Comparison of ENCODE assay signal across 13 cellular contexts in the genomic region with DNA sequence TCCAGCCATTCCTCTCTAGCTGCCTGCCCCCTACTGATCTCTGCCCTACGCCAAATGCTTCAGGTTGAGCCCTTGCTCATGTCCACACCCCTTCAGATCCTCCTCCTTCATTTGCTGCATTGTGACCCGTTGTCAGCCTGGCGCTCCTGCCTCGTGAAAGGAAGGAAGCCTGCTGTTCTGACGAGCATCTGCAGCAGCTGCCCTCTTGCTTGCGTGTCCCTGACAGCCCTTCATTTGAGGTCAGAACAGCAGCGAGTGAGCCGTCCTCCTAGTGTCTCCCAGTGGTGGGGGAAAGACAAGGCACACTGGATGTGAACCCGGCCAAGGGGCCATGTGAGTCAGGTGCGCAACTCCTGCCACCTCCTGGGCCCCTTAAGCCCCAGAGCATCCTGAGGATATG. TPM values are rescaled to one million over a fixed set of nuclear protein-coding genes. Genes with fewer than 3 reads are reported as not detected.
DNase-seq lines count a peak whose midpoint lies in the region; ATAC-seq and TF ChIP-seq lines count a peak whose summit lies in the region.
"Had no signal": no experiment of that assay in that cellular context is flagged by ENCODE, and none has a peak within 500 bp of the region (broad histone marks: within the 10 kb centered on the region; RNA-seq: fewer than 3 reads in every experiment).

No MANE protein-coding gene starts in this region.

- H3K27ac ChIP-seq in GM23338 (ENCODE audit: low read depth): no peak overlapping the region
- H3K27ac ChIP-seq: breast epithelium, prostate gland, upper lobe of right lung had no signal

- in situ Hi-C loops in SK-MEL-5 (cut with HindIII; ENCODE audit: low pct_unique_long_range_greater_than_20kb, low sequenced_read_pairs): no loop called here

- H3K27me3 Mint-ChIP-seq in GM23338 (ENCODE audit: insufficient read depth, low read depth, poor library complexity): peaks cover 34% of the 10 kb centered on the region
- H3K27me3 Mint-ChIP-seq in Calu3 (ENCODE audit: unreplicated experiment): peaks cover 73% of the 10 kb centered on the region
- peaks cover 28 to 65% (median 50%) of the 10 kb centered on the region in 5 donors for H3K27me3 Mint-ChIP-seq in naive thymus-derived CD8-positive, alpha-beta T cell

- peaks cover 8% of the 10 kb centered on the region for H3K4me1 ChIP-seq in GM23338 (ENCODE audit: insufficient read depth)
- H3K4me1 ChIP-seq: breast epithelium, prostate gland had no signal

- peaks cover 14% of the 10 kb centered on the region; the same call in 1 of the 2 replicates for H3F3A ChIP-seq in GM23338 (replicated peaks; ENCODE audit: low read depth)

- H3K4me3 ChIP-seq in GM23338: no peak overlapping the region; the same call in 1 of the 2 replicates
- H3K4me3 ChIP-seq: breast epithelium, prostate gland, upper lobe of right lung had no signal

- no peaks in the 10 kb centered on the region for H3K36me3 ChIP-seq in GM23338 (ENCODE audit: insufficient read depth)
- H3K36me3 ChIP-seq: breast epithelium, prostate gland, upper lobe of right lung had no signal

- CTCF ChIA-PET in Calu3 (lab: Charles Lee): no interaction called here

- 0 out of 2 replicates have a peak, but pooled peaks cover 3% of the 10 kb centered on the region for H3K79me2 ChIP-seq in GM23338 (replicated peaks; ENCODE audit: insufficient read depth)

- H3K27me3 ChIP-seq in GM23338 (ENCODE audit: insufficient read depth): peaks cover 28% of the 10 kb centered on the region

- H3K9me2 ChIP-seq in GM23338 (ENCODE audit: insufficient read depth): no peaks in the 10 kb centered on the region

- no TSS peak for BruUV-seq in Calu3 (replicated peaks; lab: Mats Ljungman, UMichigan)

- H3K4me3 Mint-ChIP-seq in GM23338 (peak overlapping the region; percentile 16; the same call in 2 of the 3 replicates), Calu3 (ENCODE audit: low read depth, unreplicated experiment) (no peak overlapping the region)
- H3K4me3 Mint-ChIP-seq in naive thymus-derived CD8-positive, alpha-beta T cell: peak overlapping the region in 1 of 10 donors; percentile 38

- POLR2A ChIA-PET in naive thymus-derived CD8-positive, alpha-beta T cell (lab: Charles Lee): interaction anchor here (1.4 kb wide), 1 partner anchor 97 kb away, joined by 3 read pairs; a partner anchor contains a TSS

- H3K4me2 ChIP-seq in GM23338: peak overlapping the region; percentile 38; the same call in 1 of the 2 replicates

- no peak overlapping the region for H2AFZ ChIP-seq in GM23338

- H3K36me3 Mint-ChIP-seq in GM23338 (ENCODE audit: low read depth) (peaks cover under 1% of the 10 kb centered on the region; the same call in 1 of the 3 replicates), Calu3 (ENCODE audit: insufficient read depth, unreplicated experiment) (no peaks in the 10 kb centered on the region)
- peaks cover 0 to 9% (median 0%) of the 10 kb centered on the region in 3 donors for H3K36me3 Mint-ChIP-seq in naive thymus-derived CD8-positive, alpha-beta T cell

- ATAC-seq in GM23338: peak; percentile 27
- ATAC-seq in naive thymus-derived CD8-positive, alpha-beta T cell: no peak
- ATAC-seq: left lobe of liver, SK-N-SH treated with all-trans-retinoic acid at 6 μM for 48 hours, upper lobe of right lung had no signal

- intact Hi-C loops in Calu3 (cut with micrococcal nuclease; ENCODE audit: unreplicated experiment): no loop called here

- DNase-seq in DMS53 treated with DMSO at 0.1 percent for 48 hours (lab: John Stamatoyannopoulos, UW; ENCODE audit: unreplicated experiment) (peak; percentile 52), GM23338 (ENCODE audit: low spot score) (peak; percentile 69), SK-MEL-5 (ENCODE audit: low read depth, low spot score) (peak; percentile 70), left kidney (ENCODE audit: low read depth, low spot score) (peak; percentile 45), Calu3 (no peak)
- no peak for DNase-seq in activated CD4-positive, CD25-positive, alpha-beta regulatory T cell treated with anti-CD3 and anti-CD28 coated beads, Interleukin-2, amount 50 U/mL, for 72 hours
- DNase-seq in naive thymus-derived CD8-positive, alpha-beta T cell: no peak
- DNase-seq: activated CD8-positive, alpha-beta memory T cell treated with anti-CD3 and anti-CD28 coated beads, Interleukin-2, amount 50 U/mL, for 48 hours; upper lobe of right lung had no signal

- H3K4me1 Mint-ChIP-seq in GM23338: peaks cover 17% of the 10 kb centered on the region
- H3K4me1 Mint-ChIP-seq in Calu3 (ENCODE audit: low read depth, unreplicated experiment): peaks cover 10% of the 10 kb centered on the region
- H3K4me1 Mint-ChIP-seq in naive thymus-derived CD8-positive, alpha-beta T cell: peaks cover 17 to 30% (median 21%) of the 10 kb centered on the region in 4 donors

- TF ChIP-seq CTCF in GM23338 (conservative IDR thresholded peaks at IDR 0.05; ENCODE audit: low read depth in 2 of 2) (peak in 1 of 2 experiments; percentile 16; a peak in 1 of 4 replicates), Calu3 (IDR thresholded peaks at IDR 0.05; ENCODE audit: unreplicated experiment) (no peak)

- H3K27ac Mint-ChIP-seq in GM23338: no peak overlapping the region
- H3K27ac Mint-ChIP-seq in Calu3 (ENCODE audit: unreplicated experiment): no peak overlapping the region
- no peak overlapping the region for H3K27ac Mint-ChIP-seq in naive thymus-derived CD8-positive, alpha-beta T cell

- no peaks in the 10 kb centered on the region for H4K20me1 ChIP-seq in GM23338 (replicated peaks; ENCODE audit: insufficient read depth)

- H3K9me3 Mint-ChIP-seq in GM23338 (peaks cover 4% of the 10 kb centered on the region), Calu3 (ENCODE audit: low read depth, unreplicated experiment) (no peaks in the 10 kb centered on the region)
- peaks cover 0 to under 1% (median 0%) of the 10 kb centered on the region in 9 donors for H3K9me3 Mint-ChIP-seq in naive thymus-derived CD8-positive, alpha-beta T cell

TF ChIP-seq in GM23338, 12 proteins besides CTCF, POLR2A, EP300 and RAD21 (continues in another document):
- TF ChIP-seq ZNF114 (CRISPR knock-in tag; IDR thresholded peaks at IDR 0.05): no peak
- no peak for TF ChIP-seq JUNB (IDR thresholded peaks at IDR 0.05; ENCODE audit: unreplicated experiment)
- no peak for TF ChIP-seq EZH2phosphoT487 (IDR thresholded peaks at IDR 0.05; ENCODE audit: unreplicated experiment)

RNA-seq across cellular contexts. Expression of a gene that starts 3.0 kb away (rescaled TPM):
- 2.0 and 2.2 TPM in 2 replicates for total RNA-seq in GM23338 (2014; rRNA removed; shearing (Covaris generic))
- 6.4 and 7.7 TPM in 2 replicates for polyA plus RNA-seq in GM23338 (2016; fragmentation: Nextera tagmentation; extraction: Ambion mirVana)
- not detected in 2 replicates for total RNA-seq in SK-MEL-5 (2014; rRNA removed; shearing (Covaris generic))
- 0.27 and 0.29 TPM in 2 replicates for polyA plus RNA-seq in SK-MEL-5 (2015; cell fraction: cytosol; rRNA removed)
- polyA plus RNA-seq in SK-MEL-5 (2015; cell fraction: nucleus; rRNA removed): 0.89 TPM in 1 of 2 replicates, not detected in the other
- total RNA-seq in Calu3 (2022): not detected in 2 replicates
- 1 to 10 TPM in 1 of 2 experiments, under 1 TPM in 1; 0.41 to 1.2 TPM for total RNA-seq in naive thymus-derived CD8-positive, alpha-beta T cell
- polyA plus RNA-seq in naive thymus-derived CD8-positive, alpha-beta T cell: under 1 TPM in 2 of 3 donors, not detected in 1; 0.06 to 0.30 TPM
- total RNA-seq: left lobe of liver had no signal

RNA-seq across cellular contexts. Expression of a gene that starts 14.5 kb away (rescaled TPM):
- total RNA-seq in GM23338 (2014; rRNA removed; shearing (Covaris generic)): 30.2 and 35.9 TPM in 2 replicates
- 14.7 and 20.5 TPM in 2 replicates for polyA plus RNA-seq in GM23338 (2016; fragmentation: Nextera tagmentation; extraction: Ambion mirVana)
- 20.9 and 24.4 TPM in 2 replicates for total RNA-seq in SK-MEL-5 (2014; rRNA removed; shearing (Covaris generic))
- polyA plus RNA-seq in SK-MEL-5 (2015; cell fraction: cytosol; rRNA removed): 96.8 and 106 TPM in 2 replicates
- polyA plus RNA-seq in SK-MEL-5 (2015; cell fraction: nucleus; rRNA removed): 266 and 363 TPM in 2 replicates
- total RNA-seq in Calu3 (2022): 64.9 and 68.5 TPM in 2 replicates
- total RNA-seq in naive thymus-derived CD8-positive, alpha-beta T cell: 10 to 100 TPM; 90.5 to 94.8 TPM
- 10 to 100 TPM; 17.6 to 39.6 (median 26.3) TPM for polyA plus RNA-seq in naive thymus-derived CD8-positive, alpha-beta T cell

RNA-seq across cellular contexts. Expression of a gene that starts 20.2 kb away (rescaled TPM):
- 51.9 and 53.9 TPM in 2 replicates for total RNA-seq in GM23338 (2014; rRNA removed; shearing (Covaris generic))
- 36.9 and 37.7 TPM in 2 replicates for polyA plus RNA-seq in GM23338 (2016; fragmentation: Nextera tagmentation; extraction: Ambion mirVana)
- total RNA-seq in SK-MEL-5 (2014; rRNA removed; shearing (Covaris generic)): 122 and 133 TPM in 2 replicates
- polyA plus RNA-seq in SK-MEL-5 (2015; cell fraction: cytosol; rRNA removed): 123 and 127 TPM in 2 replicates
- polyA plus RNA-seq in SK-MEL-5 (2015; cell fraction: nucleus; rRNA removed): 236 and 242 TPM in 2 replicates
- 47.3 and 55.3 TPM in 2 replicates for total RNA-seq in Calu3 (2022)
- 10 to 100 TPM; 27.0 to 35.4 TPM for total RNA-seq in naive thymus-derived CD8-positive, alpha-beta T cell
- polyA plus RNA-seq in naive thymus-derived CD8-positive, alpha-beta T cell: 10 to 100 TPM; 34.9 to 42.4 (median 36.2) TPM

RNA-seq across cellular contexts. Expression of a gene that starts 40.7 kb away (rescaled TPM):
- total RNA-seq in GM23338 (2014; rRNA removed; shearing (Covaris generic)): 22.0 and 27.7 TPM in 2 replicates
- 25.5 and 29.6 TPM in 2 replicates for polyA plus RNA-seq in GM23338 (2016; fragmentation: Nextera tagmentation; extraction: Ambion mirVana)
- 23.6 and 24.4 TPM in 2 replicates for total RNA-seq in SK-MEL-5 (2014; rRNA removed; shearing (Covaris generic))
- polyA plus RNA-seq in SK-MEL-5 (2015; cell fraction: cytosol; rRNA removed): 22.2 and 25.7 TPM in 2 replicates
- polyA plus RNA-seq in SK-MEL-5 (2015; cell fraction: nucleus; rRNA removed): 94.0 and 117 TPM in 2 replicates
- total RNA-seq in Calu3 (2022): 24.9 and 26.6 TPM in 2 replicates
- 10 to 100 TPM; 81.2 to 90.6 TPM for total RNA-seq in naive thymus-derived CD8-positive, alpha-beta T cell
- 10 to 100 TPM; 89.5 to 99.6 (median 90.6) TPM for polyA plus RNA-seq in naive thymus-derived CD8-positive, alpha-beta T cell

RNA-seq across cellular contexts. Expression of a gene that starts 49.3 kb away (rescaled TPM):
- 289 and 292 TPM in 2 replicates for total RNA-seq in GM23338 (2014; rRNA removed; shearing (Covaris generic))
- 280 and 283 TPM in 2 replicates for polyA plus RNA-seq in GM23338 (2016; fragmentation: Nextera tagmentation; extraction: Ambion mirVana)
- total RNA-seq in SK-MEL-5 (2014; rRNA removed; shearing (Covaris generic)): 134 TPM in 2 replicates
- 268 and 297 TPM in 2 replicates for polyA plus RNA-seq in SK-MEL-5 (2015; cell fraction: cytosol; rRNA removed)
- polyA plus RNA-seq in SK-MEL-5 (2015; cell fraction: nucleus; rRNA removed): 210 and 274 TPM in 2 replicates
- total RNA-seq in Calu3 (2022): 176 and 183 TPM in 2 replicates
- 10 to 100 TPM; 87.6 to 98.9 TPM for total RNA-seq in naive thymus-derived CD8-positive, alpha-beta T cell
- 100 to 1,000 TPM in 2 of 3 donors, 10 to 100 TPM in 1; 98.5 to 133 (median 126) TPM for polyA plus RNA-seq in naive thymus-derived CD8-positive, alpha-beta T cell

Comparison
In these comparisons a context has a peak if more than half of its experiments do, and no peak if none do; other contexts are left out.
1. DNase-seq: peak in DMS53 treated with DMSO at 0.1 percent for 48 hours (single experiment), GM23338 (single experiment), SK-MEL-5 (single experiment) and left kidney (single experiment); none in Calu3 (single experiment), activated CD4-positive, CD25-positive, alpha-beta regulatory T cell treated with anti-CD3 and anti-CD28 coated beads, Interleukin-2, amount 50 U/mL, for 72 hours (single experiment) and naive thymus-derived CD8-positive, alpha-beta T cell (0 of 10).